ENCODE assay signal across 8 cellular contexts in the genomic region with DNA sequence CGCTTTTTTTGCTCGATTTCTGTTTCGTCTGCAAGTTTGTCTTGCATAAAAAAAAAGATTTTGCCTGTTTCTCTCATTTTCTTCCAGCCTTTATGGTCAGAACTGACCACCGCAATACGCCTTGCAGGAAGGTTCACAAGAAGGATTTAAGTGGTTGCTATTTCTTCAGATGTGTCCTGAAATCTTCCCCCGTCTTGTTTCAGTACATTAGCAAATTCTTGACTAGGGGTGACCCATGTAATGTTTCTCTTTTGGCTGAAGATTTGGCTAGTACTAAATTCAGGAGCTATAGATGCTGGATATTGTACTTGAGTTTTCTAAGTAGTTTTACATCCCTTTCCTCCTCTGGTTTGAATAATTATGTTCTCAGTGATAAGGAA. TPM values are rescaled to one million over a fixed set of nuclear protein-coding genes. Genes with fewer than 3 reads are reported as not detected.
A peak's percentile ranks its signal among the peaks of the same experiment; 100 is the strongest.
DNase-seq lines count a peak whose midpoint lies in the region; ATAC-seq and TF ChIP-seq lines count a peak whose summit lies in the region.

No MANE protein-coding gene starts in this region.

- H3K9me3 ChIP-seq in ascending aorta (no peaks in the 10 kb centered on the region), thyroid gland (no peaks in the 10 kb centered on the region)

- in situ Hi-C loops in KBM-7 (cut with MboI; ENCODE audit: low pct_unique_long_range_greater_than_20kb, low sequenced_read_pairs) = no loop called here

- no peak overlapping the region for H3K27ac Mint-ChIP-seq in activated CD8-positive, alpha-beta memory T cell treated with anti-CD3 and anti-CD28 coated beads, Interleukin-2, amount 10 ng/mL, durations not matched to agents 7 days and 5 days

- no peak for DNase-seq in activated CD8-positive, alpha-beta memory T cell treated with anti-CD3 and anti-CD28 coated beads, Interleukin-2, amount 10 ng/mL, durations not matched to agents 7 days and 5 days
- DNase-seq in activated CD8-positive, alpha-beta memory T cell treated with anti-CD3 and anti-CD28 coated beads, Interleukin-2, amount 50 U/mL, for 48 hours = no peak
- no peak for DNase-seq in ascending aorta (ENCODE audit: low spot score in 2 of 2)
- DNase-seq in thyroid gland = no peak
- no peak for DNase-seq in KBM-7
- DNase-seq in stimulated activated CD4-positive, alpha-beta T cell treated with anti-CD3 and anti-CD28 coated beads, Interleukin-4, amount 100 ng/mL, for 24 hours = no peak

- H3K4me1 ChIP-seq in ascending aorta = peaks cover 0 to 7% of the 10 kb centered on the region in 2 donors
- H3K4me1 ChIP-seq in thyroid gland = peaks cover 4 to 13% of the 10 kb centered on the region in 2 donors

- no peaks in the 10 kb centered on the region for H3K27me3 Mint-ChIP-seq in activated CD8-positive, alpha-beta memory T cell treated with anti-CD3 and anti-CD28 coated beads, Interleukin-2, amount 10 ng/mL, durations not matched to agents 7 days and 5 days

- no peak for TF ChIP-seq CTCF in ascending aorta (IDR thresholded peaks at IDR 0.05)
- TF ChIP-seq CTCF in thyroid gland (IDR thresholded peaks at IDR 0.05) = no peak

- no peak for ATAC-seq in activated CD8-positive, alpha-beta memory T cell treated with anti-CD3 and anti-CD28 coated beads, Interleukin-2, amount 10 ng/mL, durations not matched to agents 7 days and 5 days
- no peak for ATAC-seq in GM18861 (IDR thresholded peaks at IDR 0.05; ENCODE audit: unreplicated experiment)

- H3K9me3 Mint-ChIP-seq in activated CD8-positive, alpha-beta memory T cell treated with anti-CD3 and anti-CD28 coated beads, Interleukin-2, amount 10 ng/mL, durations not matched to agents 7 days and 5 days (ENCODE audit: low read depth) = no peaks in the 10 kb centered on the region

- intact Hi-C loops in ascending aorta (cut with DNase I) (loop anchor here (2.0 to 10.0 kb wide), 8 partner anchors 133 to 719 kb away; no protein-coding TSS in a partner anchor), thyroid gland (cut with DNase I) (no loop called here)

- H3K36me3 ChIP-seq in ascending aorta (no peaks in the 10 kb centered on the region), thyroid gland (no peaks in the 10 kb centered on the region)

- H3K4me3 Mint-ChIP-seq in activated CD8-positive, alpha-beta memory T cell treated with anti-CD3 and anti-CD28 coated beads, Interleukin-2, amount 10 ng/mL, durations not matched to agents 7 days and 5 days = peak overlapping the region; percentile 81

- peaks cover 3% of the 10 kb centered on the region for H3K36me3 Mint-ChIP-seq in activated CD8-positive, alpha-beta memory T cell treated with anti-CD3 and anti-CD28 coated beads, Interleukin-2, amount 10 ng/mL, durations not matched to agents 7 days and 5 days

- H3K4me3 ChIP-seq in ascending aorta (peak overlapping the region; percentile 78 to 81), thyroid gland (replicated peaks in 1 of 3) (peak overlapping the region in 2 of 3 donors; percentile 15 to 74)

- H3K27me3 ChIP-seq in ascending aorta = no peaks in the 10 kb centered on the region
- no peaks in the 10 kb centered on the region for H3K27me3 ChIP-seq in layer of hippocampus (ENCODE audit: control insufficient read depth, insufficient read depth, low read length)
- H3K27me3 ChIP-seq in thyroid gland = no peaks in the 10 kb centered on the region

- H3K4me1 Mint-ChIP-seq in activated CD8-positive, alpha-beta memory T cell treated with anti-CD3 and anti-CD28 coated beads, Interleukin-2, amount 10 ng/mL, durations not matched to agents 7 days and 5 days = peaks cover 39% of the 10 kb centered on the region

- H3K27ac ChIP-seq in ascending aorta (no peak overlapping the region), layer of hippocampus (ENCODE audit: low read depth, low read length) (peak overlapping the region; percentile 88), thyroid gland (peak overlapping the region in 1 of 3 donors; percentile 86)

- TF ChIP-seq POLR2A in thyroid gland (IDR thresholded peaks at IDR 0.05) = no peak

- CTCF ChIA-PET in activated CD8-positive, alpha-beta memory T cell treated with anti-CD3 and anti-CD28 coated beads, Interleukin-2, amount 10 ng/mL, durations not matched to agents 7 days and 5 days (lab: Charles Lee) = interaction anchor here (2.1 to 5.6 kb wide), 3 partner anchors 131 to 263 kb away, joined by 10 to 67 read pairs (median 58); no protein-coding TSS in a partner anchor

- WGBS in thyroid gland, 2 donors = 17 to 30% methylated on average over 6 of the region's 6 CpGs

RNA-seq across cellular contexts. Expression of a gene that starts 2.5 kb away (rescaled TPM):
- total RNA-seq in activated CD8-positive, alpha-beta memory T cell treated with anti-CD3 and anti-CD28 coated beads, Interleukin-2, amount 10 ng/mL, durations not matched to agents 7 days and 5 days = 10 to 100 TPM in 1 of 2 experiments, 1 to 10 TPM in 1; 9.8 to 18.3 TPM
- 9.8 TPM for total RNA-seq in ascending aorta
- 10 to 100 TPM; 14.6 to 22.7 (median 20.4) TPM for total RNA-seq in thyroid gland
